Comparison of ENCODE assay signal across 8 cellular contexts in the genomic region with DNA sequence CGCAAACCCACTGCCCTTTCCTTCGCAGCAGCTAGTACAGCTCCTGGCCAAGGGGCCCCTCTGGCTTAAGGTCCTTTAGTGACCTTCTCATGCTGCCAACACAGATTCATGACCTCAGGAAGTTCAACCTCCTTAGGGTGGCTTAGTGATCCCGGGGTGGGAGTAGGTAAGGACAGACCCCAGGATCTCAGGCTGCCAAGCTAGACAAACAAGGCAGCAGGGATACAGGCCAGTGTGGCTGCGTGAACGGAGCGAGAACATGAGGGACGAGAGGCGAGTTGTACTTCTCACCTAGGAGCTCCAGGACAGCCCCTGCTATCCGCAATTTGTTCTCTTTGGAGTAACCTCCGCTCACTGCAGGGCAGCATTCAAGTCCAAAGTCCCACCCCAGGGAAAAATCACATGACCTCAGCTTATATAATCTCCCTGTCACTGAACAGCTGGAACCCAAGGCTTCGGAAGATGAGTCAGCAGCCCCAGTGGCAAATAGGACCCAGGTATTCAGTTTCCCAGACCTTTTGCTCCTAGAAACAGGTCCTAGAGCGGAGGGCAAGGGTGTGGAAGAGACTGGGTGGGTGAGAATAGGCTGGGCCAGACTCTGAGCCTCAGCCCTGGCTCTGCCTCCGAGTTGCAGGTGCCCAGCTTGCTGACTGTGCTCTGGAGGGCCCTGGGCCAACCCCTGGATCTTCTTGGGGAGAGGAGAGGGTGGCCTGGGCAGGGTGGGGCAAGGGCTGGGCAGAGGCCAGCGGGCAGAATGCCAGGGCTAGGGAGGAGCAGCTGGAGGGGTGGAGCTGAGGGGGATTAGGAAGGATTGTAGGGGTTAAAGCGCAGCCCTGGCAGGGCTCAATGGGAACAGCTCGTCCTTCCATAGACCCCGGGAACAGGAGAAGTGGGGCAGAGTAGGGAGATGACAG. TPM values are rescaled to one million over a fixed set of nuclear protein-coding genes. Genes with fewer than 3 reads are reported as not detected.
DNase-seq lines count a peak whose midpoint lies in the region; ATAC-seq and TF ChIP-seq lines count a peak whose summit lies in the region.

No MANE protein-coding gene starts in this region.

- DNase-seq in DMS 273 (lab: John Stamatoyannopoulos, UW; ENCODE audit: unreplicated experiment) (peak; percentile 93), NCI-H526 (lab: John Stamatoyannopoulos, UW) (peak; percentile 60 to 90), fibroblast of mammary gland (ENCODE audit: low read depth) (peak; percentile 56), ovary (peak; percentile 53 to 76 (median 70)), epidermal melanocyte (ENCODE audit: insufficient read length, low spot score) (no peak)
- no peak for DNase-seq in activated CD8-positive, alpha-beta memory T cell treated with anti-CD3 and anti-CD28 coated beads, Interleukin-2, amount 50 U/mL, for 4 hours

- H3K27ac ChIP-seq in ovary, result peak overlapping the region; percentile 25 to 36

- TF ChIP-seq POLR2A in ovary (IDR thresholded peaks at IDR 0.05), result no peak

- WGBS in ovary, 3 donors, result 44 to 57% (median 53%) methylated on average over 17 of the region's 17 CpGs

- H3K4me3 ChIP-seq in fibroblast of mammary gland (ENCODE audit: control insufficient read depth, low read depth, low read length) (no peak overlapping the region), ovary (no peak overlapping the region)

- TF ChIP-seq EP300 in ovary (IDR thresholded peaks at IDR 0.05), result no peak

- intact Hi-C loops in ovary (cut with DNase I), result no loop called here

- H3K36me3 ChIP-seq in ovary, result no peaks in the 10 kb centered on the region

- TF ChIP-seq CTCF in fibroblast of mammary gland (conservative IDR thresholded peaks at IDR 0.05; ENCODE audit: control insufficient read depth, insufficient read depth, low read depth, low read length) (no peak), ovary (IDR thresholded peaks at IDR 0.05) (no peak)

- no peaks in the 10 kb centered on the region for H3K9me3 ChIP-seq in ovary

- no peaks in the 10 kb centered on the region for H3K27me3 ChIP-seq in ovary

- peaks cover 19% of the 10 kb centered on the region for H3K4me1 ChIP-seq in ovary (ENCODE audit: insufficient read depth)

- ATAC-seq in GM21447 (IDR thresholded peaks at IDR 0.05; ENCODE audit: unreplicated experiment) (no peak), HG02610 (IDR thresholded peaks at IDR 0.05; ENCODE audit: unreplicated experiment) (no peak)

RNA-seq across cellular contexts. Expression of a gene that starts 13.1 kb away (rescaled TPM):
- 10 to 100 TPM in 1 of 7 donors, 1 to 10 TPM in 6; 1.3 to 16.9 (median 4.8) TPM for total RNA-seq in ovary
- polyA plus RNA-seq in ovary, result 1 to 10 TPM; 1.0 to 3.4 TPM

RNA-seq across cellular contexts. Expression of a gene that starts 21.9 kb away (rescaled TPM):
- under 1 TPM in 1 of 7 donors, not detected in 6; 0.11 TPM for total RNA-seq in ovary
- polyA plus RNA-seq in ovary, result not detected

RNA-seq across cellular contexts. Expression of a gene that starts 27.7 kb away (rescaled TPM):
- 10 to 100 TPM in 4 of 7 donors, 1 to 10 TPM in 3; 4.4 to 25.7 (median 10.8) TPM for total RNA-seq in ovary
- polyA plus RNA-seq in ovary, result 10 to 100 TPM in 1 of 2 donors, 1 to 10 TPM in 1; 5.7 to 17.2 TPM

RNA-seq across cellular contexts. Expression of a gene that starts 34.1 kb away (rescaled TPM):
- 10 to 100 TPM in 6 of 7 donors, 1 to 10 TPM in 1; 7.0 to 25.8 (median 22.0) TPM for total RNA-seq in ovary
- polyA plus RNA-seq in ovary, result 10 to 100 TPM; 14.9 to 18.1 TPM

RNA-seq across cellular contexts. Expression of a gene that starts 51.4 kb away (rescaled TPM):
- 100 to 1,000 TPM in 2 of 7 donors, 10 to 100 TPM in 5; 34.6 to 121 (median 45.7) TPM for total RNA-seq in ovary
- polyA plus RNA-seq in ovary, result 100 to 1,000 TPM in 1 of 2 donors, 10 to 100 TPM in 1; 89.9 to 119 TPM

Comparison
In these comparisons a context has a peak if more than half of its experiments do, and no peak if none do; other contexts are left out.
1. DNase-seq: peak in DMS 273 (single experiment), NCI-H526 (2 of 2), fibroblast of mammary gland (single experiment) and ovary (5 of 5); none in epidermal melanocyte (single experiment) and activated CD8-positive, alpha-beta memory T cell treated with anti-CD3 and anti-CD28 coated beads, Interleukin-2, amount 50 U/mL, for 4 hours (single experiment).